ENCODE assay signal across 1 cellular context in genomic region chr3:184154909-184155643, GRCh38.
TF ChIP-seq lines count a peak whose summit lies in the region.

Gene DVL3 (plus strand): TSS chr3:184155377. CDS start chr3:184155636, 259 bp downstream.

TF ChIP-seq in GM23338, 12 proteins besides CTCF, POLR2A, EP300 and RAD21 (continued from another document):
- no peak for TF ChIP-seq ZNF462 (CRISPR knock-in tag; IDR thresholded peaks at IDR 0.05)
- peak; percentile 48 for TF ChIP-seq POLR2AphosphoS5 (IDR thresholded peaks at IDR 0.05; ENCODE audit: low read depth)
